In genomic region chr2:127408004-127408806, GRCh38 we compare ENCODE assay signal across 1 cellular context.
TF ChIP-seq lines count a peak whose summit lies in the region.

No MANE protein-coding gene starts in this region.

TF ChIP-seq in HepG2, 621 proteins besides CTCF, POLR2A, EP300 and RAD21 (continued from another document):
- peak; percentile 61; the same call in 1 of the 2 replicates for TF ChIP-seq TERF1 (CRISPR knock-in tag; IDR thresholded peaks at IDR 0.05)
- no peak for TF ChIP-seq MBD4 (IDR thresholded peaks at IDR 0.05; ENCODE audit: borderline replicate concordance, low read length)
- peak; percentile 63; the same call in 1 of the 2 replicates for TF ChIP-seq ARNT2 (CRISPR knock-in tag; IDR thresholded peaks at IDR 0.05; ENCODE audit: low read depth)
- TF ChIP-seq NFE2 (CRISPR knock-in tag; IDR thresholded peaks at IDR 0.05): no peak
- TF ChIP-seq ZNF703 (CRISPR knock-in tag; IDR thresholded peaks at IDR 0.05; ENCODE audit: borderline replicate concordance): no peak
- peak; percentile 80 for TF ChIP-seq ARID4A (CRISPR knock-in tag; IDR thresholded peaks at IDR 0.05; ENCODE audit: borderline replicate concordance)
- TF ChIP-seq SP4 (CRISPR knock-in tag; IDR thresholded peaks at IDR 0.05): peak; percentile 61
- no peak for TF ChIP-seq TP53 (CRISPR knock-in tag; conservative IDR thresholded peaks at IDR 0.05)
- peak; percentile 34; the same call in 1 of the 2 replicates for TF ChIP-seq TGIF2 (CRISPR knock-in tag; IDR thresholded peaks at IDR 0.05)
- TF ChIP-seq ZNF10 (CRISPR knock-in tag; IDR thresholded peaks at IDR 0.05; ENCODE audit: borderline replicate concordance, low read depth): no peak
- TF ChIP-seq REXO4 (CRISPR knock-in tag; IDR thresholded peaks at IDR 0.05; ENCODE audit: borderline replicate concordance): peak; percentile 80; the same call in 1 of the 2 replicates
- peak; percentile 26; the same call in 1 of the 2 replicates for TF ChIP-seq TBX2 (CRISPR knock-in tag; IDR thresholded peaks at IDR 0.05; ENCODE audit: borderline replicate concordance)
- TF ChIP-seq MAX (IDR thresholded peaks at IDR 0.05): peak; percentile 86
- peak; percentile 73; the same call in 1 of the 2 replicates for TF ChIP-seq ZNF431 (CRISPR knock-in tag; IDR thresholded peaks at IDR 0.05; ENCODE audit: borderline replicate concordance, low read depth)
- TF ChIP-seq ZNF782 (CRISPR knock-in tag; IDR thresholded peaks at IDR 0.05; ENCODE audit: borderline replicate concordance): peak; percentile 51; the same call in 1 of the 2 replicates
- TF ChIP-seq ZNF670 (CRISPR knock-in tag; IDR thresholded peaks at IDR 0.05; ENCODE audit: borderline replicate concordance): peak; percentile 82; the same call in 1 of the 2 replicates
- TF ChIP-seq ZNF549 (CRISPR knock-in tag; IDR thresholded peaks at IDR 0.05): no peak
- TF ChIP-seq HMGA1 (CRISPR knock-in tag; conservative IDR thresholded peaks at IDR 0.05): no peak
- peak; percentile 80 for TF ChIP-seq ZNF350 (CRISPR knock-in tag; IDR thresholded peaks at IDR 0.05; ENCODE audit: borderline replicate concordance, low read depth)
- peak; percentile 38; the same call in 1 of the 2 replicates for TF ChIP-seq ADNP (CRISPR knock-in tag; IDR thresholded peaks at IDR 0.05)
- TF ChIP-seq ZHX2 (IDR thresholded peaks at IDR 0.05; ENCODE audit: low read depth): peak; percentile 38; the same call in 1 of the 2 replicates
- TF ChIP-seq ZHX2 (CRISPR knock-in tag; IDR thresholded peaks at IDR 0.05; ENCODE audit: borderline replicate concordance): no peak
- TF ChIP-seq ZNF629 (CRISPR knock-in tag; conservative IDR thresholded peaks at IDR 0.05): no peak
- TF ChIP-seq ZNF776 (CRISPR knock-in tag; IDR thresholded peaks at IDR 0.05): peak; percentile 90
- peak; percentile 90 for TF ChIP-seq JUN (CRISPR knock-in tag; IDR thresholded peaks at IDR 0.05)
- TF ChIP-seq ZNF564 (CRISPR knock-in tag; IDR thresholded peaks at IDR 0.05): peak; percentile 59; the same call in 1 of the 2 replicates
- TF ChIP-seq ZNF567 (CRISPR knock-in tag; IDR thresholded peaks at IDR 0.05; ENCODE audit: borderline replicate concordance): peak; percentile 86; the same call in 1 of the 2 replicates
- peak; percentile 48 to 72; a peak in 2 of 4 replicates for TF ChIP-seq HMGXB4 (CRISPR knock-in tag; IDR thresholded peaks at IDR 0.05; ENCODE audit: borderline replicate concordance in 1 of 2, low read depth in 1 of 2)
- TF ChIP-seq POGK (CRISPR knock-in tag; conservative IDR thresholded peaks at IDR 0.05): peak; percentile 79
- peak; percentile 69 for TF ChIP-seq RBM39 (IDR thresholded peaks at IDR 0.05; ENCODE audit: low read depth, low read length, poor library complexity, severe bottlenecking)
- peak; percentile 89 for TF ChIP-seq ZNF777 (CRISPR knock-in tag; IDR thresholded peaks at IDR 0.05)
